ENCODE assay signal across 10 cellular contexts in the genomic region with DNA sequence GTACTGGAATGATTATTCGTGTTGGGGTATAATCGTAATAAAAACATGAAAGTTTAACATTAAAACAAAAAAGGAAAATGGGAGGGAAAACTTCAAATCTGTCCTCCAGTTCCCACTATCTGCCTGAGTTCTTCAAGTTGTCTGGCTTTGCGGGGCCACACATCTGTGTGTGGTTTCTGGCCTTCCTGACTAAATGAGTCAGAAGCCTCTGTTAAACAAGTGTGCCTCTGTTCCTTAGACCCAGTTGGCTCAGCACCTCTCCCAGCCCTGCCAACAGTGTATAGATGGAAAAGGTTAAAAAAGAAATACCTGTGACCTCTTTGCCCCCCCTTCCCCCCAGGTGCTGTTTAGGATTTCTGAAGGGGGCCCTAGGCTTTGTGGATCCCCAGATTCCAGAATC. TPM values are rescaled to one million over a fixed set of nuclear protein-coding genes. Genes with fewer than 3 reads are reported as not detected.
DNase-seq lines count a peak whose midpoint lies in the region; ATAC-seq and TF ChIP-seq lines count a peak whose summit lies in the region.
"Had no signal": no experiment of that assay in that cellular context is flagged by ENCODE, and none has a peak within 500 bp of the region (broad histone marks: within the 10 kb centered on the region; RNA-seq: fewer than 3 reads in every experiment).

No MANE protein-coding gene starts in this region.

- no peak overlapping the region for H3K4me3 ChIP-seq in fibroblast of the aortic adventitia (ENCODE audit: low read depth, low read length)

- no peak overlapping the region for H3K27ac Mint-ChIP-seq in activated T-cell treated with anti-CD3 and anti-CD28 coated beads, Interleukin-2, amount 50 U/mL, for 24 hours
- H3K27ac Mint-ChIP-seq: activated naive CD8-positive, alpha-beta T cell had no signal

- no peak for TF ChIP-seq CTCF in fibroblast of the aortic adventitia (IDR thresholded peaks at IDR 0.05; ENCODE audit: insufficient read depth, low read length)

- ATAC-seq in HG03460 (IDR thresholded peaks at IDR 0.05; ENCODE audit: unreplicated experiment) = no peak
- no peak for ATAC-seq in GM19328 (IDR thresholded peaks at IDR 0.05; ENCODE audit: unreplicated experiment)
- ATAC-seq: left ventricle myocardium superior had no signal

- no peaks in the 10 kb centered on the region for H3K9me3 Mint-ChIP-seq in activated T-cell treated with anti-CD3 and anti-CD28 coated beads, Interleukin-2, amount 50 U/mL, for 24 hours

- H3K27me3 Mint-ChIP-seq in activated T-cell treated with anti-CD3 and anti-CD28 coated beads, Interleukin-2, amount 50 U/mL, for 24 hours = no peaks in the 10 kb centered on the region
- H3K27me3 Mint-ChIP-seq: activated naive CD8-positive, alpha-beta T cell had no signal

- H3K36me3 Mint-ChIP-seq in activated T-cell treated with anti-CD3 and anti-CD28 coated beads, Interleukin-2, amount 50 U/mL, for 24 hours (ENCODE audit: low read depth) = no peaks in the 10 kb centered on the region
- H3K36me3 Mint-ChIP-seq: activated naive CD8-positive, alpha-beta T cell had no signal

- DNase-seq in AG08395 (ENCODE audit: low spot score) (peak; percentile 87), H4 (ENCODE audit: low spot score) (peak; percentile 73), SK-MEL-5 (ENCODE audit: low read depth, low spot score) (peak; percentile 82), fibroblast of the aortic adventitia (ENCODE audit: low read depth) (peak; percentile 90), C1 segment of cervical spinal cord (lab: John Stamatoyannopoulos, UW) (no peak)
- no peak for DNase-seq in activated T-cell treated with anti-CD3 and anti-CD28 coated beads, Interleukin-2, amount 50 U/mL, for 24 hours
- DNase-seq: left ventricle myocardium superior had no signal

- H3K4me1 Mint-ChIP-seq in activated T-cell treated with anti-CD3 and anti-CD28 coated beads, Interleukin-2, amount 50 U/mL, for 24 hours (ENCODE audit: low read depth) = peaks cover 9% of the 10 kb centered on the region

- in situ Hi-C loops in SK-MEL-5 (cut with HindIII; ENCODE audit: low pct_unique_long_range_greater_than_20kb, low sequenced_read_pairs) = no loop called here

- no peak overlapping the region for H3K4me3 Mint-ChIP-seq in activated T-cell treated with anti-CD3 and anti-CD28 coated beads, Interleukin-2, amount 50 U/mL, for 24 hours
- H3K4me3 Mint-ChIP-seq: activated naive CD8-positive, alpha-beta T cell had no signal

RNA-seq across cellular contexts. Expression of a gene that starts 30.2 kb away (rescaled TPM):
- 0.33 and 1.2 TPM in 2 replicates for total RNA-seq in H4 (2014; rRNA removed; shearing (Covaris generic))
- 0.05 TPM in 1 of 2 replicates, not detected in the other for total RNA-seq in SK-MEL-5 (2014; rRNA removed; shearing (Covaris generic))
- 0.03 TPM in 1 of 2 replicates, not detected in the other for polyA plus RNA-seq in SK-MEL-5 (2015; cell fraction: cytosol; rRNA removed)
- 0.11 and 0.21 TPM in 2 replicates for polyA plus RNA-seq in SK-MEL-5 (2015; cell fraction: nucleus; rRNA removed)
- 3.1 TPM in 1 of 2 replicates, not detected in the other for total RNA-seq in fibroblast of the aortic adventitia (ENCODE audit: low replicate concordance)
- total RNA-seq: left ventricle myocardium superior had no signal

Comparison
In these comparisons a context has a peak if more than half of its experiments do, and no peak if none do; other contexts are left out.
1. DNase-seq: peak in AG08395 (single experiment), H4 (single experiment), SK-MEL-5 (single experiment) and fibroblast of the aortic adventitia (single experiment); none in C1 segment of cervical spinal cord (0 of 14) and activated T-cell treated with anti-CD3 and anti-CD28 coated beads, Interleukin-2, amount 50 U/mL, for 24 hours (single experiment).